In genomic region chr4:119242417-119242816, GRCh38 we compare ENCODE assay signal across 1 cellular context.
TF ChIP-seq lines count a peak whose summit lies in the region.

No MANE protein-coding gene starts in this region.

TF ChIP-seq in WTC11, 78 proteins besides CTCF, POLR2A, EP300 and RAD21 (continued from another document):
- TF ChIP-seq ARID4B (CRISPR knock-in tag; IDR thresholded peaks at IDR 0.05; ENCODE audit: borderline replicate concordance) (no peak), JAZF1 (CRISPR knock-in tag; IDR thresholded peaks at IDR 0.05) (no peak), ATF1 (CRISPR knock-in tag; IDR thresholded peaks at IDR 0.05) (no peak), KAT7 (CRISPR knock-in tag; IDR thresholded peaks at IDR 0.05; ENCODE audit: borderline replicate concordance) (no peak), GTF2I (CRISPR knock-in tag; conservative IDR thresholded peaks at IDR 0.05) (no peak), ZNF281 (CRISPR knock-in tag; IDR thresholded peaks at IDR 0.05) (no peak), NFYB (CRISPR knock-in tag; conservative IDR thresholded peaks at IDR 0.05; ENCODE audit: low read depth) (no peak), ZNF425 (CRISPR knock-in tag; conservative IDR thresholded peaks at IDR 0.05) (no peak), NFE2L1 (CRISPR knock-in tag; IDR thresholded peaks at IDR 0.05) (no peak), MAX (CRISPR knock-in tag; IDR thresholded peaks at IDR 0.05) (no peak), ZNF121 (CRISPR knock-in tag; IDR thresholded peaks at IDR 0.05) (no peak), ZNF219 (CRISPR knock-in tag; IDR thresholded peaks at IDR 0.05; ENCODE audit: borderline replicate concordance) (no peak), FOXP1 (CRISPR knock-in tag; IDR thresholded peaks at IDR 0.05; ENCODE audit: borderline replicate concordance) (no peak), ZNF671 (CRISPR knock-in tag; IDR thresholded peaks at IDR 0.05) (no peak), FOXK1 (CRISPR knock-in tag; IDR thresholded peaks at IDR 0.05) (no peak)
